14 cellular contexts compared by ENCODE assay signal in the genomic region with DNA sequence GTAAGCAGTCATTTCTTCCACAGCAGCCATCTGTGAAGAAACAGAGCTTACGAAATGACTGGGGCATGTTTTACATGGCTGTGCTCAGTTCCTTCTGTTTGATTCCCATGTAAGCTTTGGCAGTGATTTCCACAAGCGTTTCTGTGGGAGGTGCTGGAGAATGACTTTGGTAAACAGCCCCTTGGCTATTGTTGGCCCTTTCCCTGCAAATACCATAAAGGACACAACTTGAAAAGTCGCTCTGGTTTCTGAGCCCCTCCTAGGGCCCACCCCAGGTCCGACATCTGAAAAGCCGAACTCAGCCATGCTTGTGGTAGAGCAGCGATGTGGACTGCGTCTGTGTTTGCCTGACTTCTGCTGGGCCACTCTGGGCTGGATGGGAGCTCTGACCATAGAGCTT. TPM values are rescaled to one million over a fixed set of nuclear protein-coding genes. Genes with fewer than 3 reads are reported as not detected.
DNase-seq lines count a peak whose midpoint lies in the region; ATAC-seq and TF ChIP-seq lines count a peak whose summit lies in the region.
"Had no signal": no experiment of that assay in that cellular context is flagged by ENCODE, and none has a peak within 500 bp of the region (broad histone marks: within the 10 kb centered on the region; RNA-seq: fewer than 3 reads in every experiment).

No MANE protein-coding gene starts in this region.

- peaks cover 16 to 24% of the 10 kb centered on the region in 2 donors for H3K4me1 ChIP-seq in aorta (ENCODE audit: control insufficient read depth in 1 of 2, insufficient read depth in 2 of 2, low read length in 2 of 2)

- no peaks in the 10 kb centered on the region for H3K36me3 Mint-ChIP-seq in nephron progenitor cell (ENCODE audit: low read depth)
- H3K36me3 Mint-ChIP-seq: IgD-negative memory B cell had no signal

- ATAC-seq in aorta (ENCODE audit: low FRiP score) = peak; percentile 64
- ATAC-seq in SK-N-SH treated with all-trans-retinoic acid at 6 μM for 48 hours = no peak
- ATAC-seq in GM21529 (IDR thresholded peaks at IDR 0.05; ENCODE audit: unreplicated experiment) = no peak
- ATAC-seq in GM21390 (IDR thresholded peaks at IDR 0.05; ENCODE audit: unreplicated experiment) = no peak
- ATAC-seq: activated CD8-positive, alpha-beta T cell treated with anti-CD3 and anti-CD28 coated beads, Interleukin-2, amount 10 ng/mL, durations not matched to agents 7 days and 5 days; stimulated activated naive CD8-positive, alpha-beta T cell treated with anti-CD3 and anti-CD28 coated beads, Interleukin-15, Interleukin-2, amounts not matched to agents 100 U/mL and 50 U/mL, for 24 hours had no signal

- H3K9me3 Mint-ChIP-seq in nephron progenitor cell = no peaks in the 10 kb centered on the region

- H3K27ac ChIP-seq in VCaP (peak overlapping the region; percentile 19), aorta (ENCODE audit: low read depth in 1 of 2, low read length in 2 of 2) (peak overlapping the region; percentile 66 to 92)

- H3K27me3 Mint-ChIP-seq in nephron progenitor cell (ENCODE audit: low read depth, poor library complexity) = no peaks in the 10 kb centered on the region

- peak overlapping the region; percentile 3 for H3K4me3 Mint-ChIP-seq in nephron progenitor cell
- H3K4me3 Mint-ChIP-seq: activated CD8-positive, alpha-beta T cell treated with anti-CD3 and anti-CD28 coated beads, Interleukin-2, amount 10 ng/mL, durations not matched to agents 7 days and 5 days; IgD-negative memory B cell had no signal

- no peaks in the 10 kb centered on the region for H3K9me3 ChIP-seq in aorta (ENCODE audit: control insufficient read depth, low read length)
- H3K9me3 ChIP-seq: Caco-2 had no signal

- peak overlapping the region; percentile 62 for H3K27ac Mint-ChIP-seq in nephron progenitor cell
- H3K27ac Mint-ChIP-seq: activated CD8-positive, alpha-beta T cell treated with anti-CD3 and anti-CD28 coated beads, Interleukin-2, amount 10 ng/mL, durations not matched to agents 7 days and 5 days; IgD-negative memory B cell had no signal

- 0 to 4% methylated on average over 7 of the region's 7 CpGs for WGBS in aorta, 2 donors

- no peaks in the 10 kb centered on the region for H3K27me3 ChIP-seq in aorta (ENCODE audit: control insufficient read depth in 1 of 2, insufficient read depth in 2 of 2, low read length in 1 of 2)

- intact Hi-C loops in aorta (cut with DNase I) = loop anchor here in 1 of 2 donors (5.0 kb wide), 3 partner anchors 34 to 101 kb away; no protein-coding TSS in a partner anchor

- no peaks in the 10 kb centered on the region for H3K36me3 ChIP-seq in aorta (ENCODE audit: control insufficient read depth in 1 of 2, insufficient read depth in 2 of 2, low read length in 1 of 2)

- DNase-seq in fibroblast of the aortic adventitia (ENCODE audit: low read depth) (peak; percentile 57), nephron progenitor cell (no peak), aorta (peak; percentile 50 to 60)
- DNase-seq: activated CD8-positive, alpha-beta T cell treated with anti-CD3 and anti-CD28 coated beads, Interleukin-2, amount 10 ng/mL, durations not matched to agents 7 days and 5 days; activated gamma-delta T cell treated with Interleukin-2 at 50 U/mL for 16 hours; Caco-2; NCI-H146; stimulated activated naive CD8-positive, alpha-beta T cell treated with anti-CD3 and anti-CD28 coated beads, Interleukin-15, Interleukin-2, amounts not matched to agents 100 U/mL and 50 U/mL, for 24 hours; T1000 had no signal

- H3K4me1 Mint-ChIP-seq in nephron progenitor cell = peaks cover 57% of the 10 kb centered on the region
- H3K4me1 Mint-ChIP-seq: IgD-negative memory B cell had no signal

- TF ChIP-seq CTCF in VCaP (conservative IDR thresholded peaks at IDR 0.05) (no peak), fibroblast of the aortic adventitia (IDR thresholded peaks at IDR 0.05; ENCODE audit: insufficient read depth, low read length) (no peak), nephron progenitor cell (IDR thresholded peaks at IDR 0.05) (no peak)

- H3K4me3 ChIP-seq in fibroblast of the aortic adventitia (ENCODE audit: low read depth, low read length) = no peak overlapping the region
- H3K4me3 ChIP-seq in aorta (ENCODE audit: low read length in 2 of 2) = peak overlapping the region in 1 of 2 donors; percentile 22

TF ChIP-seq in SK-N-SH treated with all-trans-retinoic acid at 6 μM for 48 hours, 23 proteins besides CTCF, POLR2A, EP300 and RAD21:
- TF ChIP-seq TOX (CRISPR knock-in tag; IDR thresholded peaks at IDR 0.05; ENCODE audit: borderline replicate concordance) = no peak
- TF ChIP-seq, protein P1, sequence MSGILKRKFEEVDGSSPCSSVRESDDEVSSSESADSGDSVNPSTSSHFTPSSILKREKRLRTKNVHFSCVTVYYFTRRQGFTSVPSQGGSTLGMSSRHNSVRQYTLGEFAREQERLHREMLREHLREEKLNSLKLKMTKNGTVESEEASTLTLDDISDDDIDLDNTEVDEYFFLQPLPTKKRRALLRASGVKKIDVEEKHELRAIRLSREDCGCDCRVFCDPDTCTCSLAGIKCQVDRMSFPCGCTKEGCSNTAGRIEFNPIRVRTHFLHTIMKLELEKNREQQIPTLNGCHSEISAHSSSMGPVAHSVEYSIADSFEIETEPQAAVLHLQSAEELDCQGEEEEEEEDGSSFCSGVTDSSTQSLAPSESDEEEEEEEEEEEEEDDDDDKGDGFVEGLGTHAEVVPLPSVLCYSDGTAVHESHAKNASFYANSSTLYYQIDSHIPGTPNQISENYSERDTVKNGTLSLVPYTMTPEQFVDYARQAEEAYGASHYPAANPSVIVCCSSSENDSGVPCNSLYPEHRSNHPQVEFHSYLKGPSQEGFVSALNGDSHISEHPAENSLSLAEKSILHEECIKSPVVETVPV (CRISPR knock-in tag; IDR thresholded peaks at IDR 0.05) = no peak
- no peak for TF ChIP-seq ZNF565 (CRISPR knock-in tag; conservative IDR thresholded peaks at IDR 0.05; ENCODE audit: low read depth)
- no peak for TF ChIP-seq ZFP3 (CRISPR knock-in tag; IDR thresholded peaks at IDR 0.05)
- TF ChIP-seq, protein P2, sequence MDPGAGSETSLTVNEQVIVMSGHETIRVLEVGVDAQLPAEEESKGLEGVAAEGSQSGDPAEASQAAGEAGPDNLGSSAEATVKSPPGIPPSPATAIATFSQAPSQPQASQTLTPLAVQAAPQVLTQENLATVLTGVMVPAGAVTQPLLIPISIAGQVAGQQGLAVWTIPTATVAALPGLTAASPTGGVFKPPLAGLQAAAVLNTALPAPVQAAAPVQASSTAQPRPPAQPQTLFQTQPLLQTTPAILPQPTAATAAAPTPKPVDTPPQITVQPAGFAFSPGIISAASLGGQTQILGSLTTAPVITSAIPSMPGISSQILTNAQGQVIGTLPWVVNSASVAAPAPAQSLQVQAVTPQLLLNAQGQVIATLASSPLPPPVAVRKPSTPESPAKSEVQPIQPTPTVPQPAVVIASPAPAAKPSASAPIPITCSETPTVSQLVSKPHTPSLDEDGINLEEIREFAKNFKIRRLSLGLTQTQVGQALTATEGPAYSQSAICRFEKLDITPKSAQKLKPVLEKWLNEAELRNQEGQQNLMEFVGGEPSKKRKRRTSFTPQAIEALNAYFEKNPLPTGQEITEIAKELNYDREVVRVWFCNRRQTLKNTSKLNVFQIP (CRISPR knock-in tag; IDR thresholded peaks at IDR 0.05; ENCODE audit: borderline replicate concordance, low read depth) = no peak

RNA-seq across cellular contexts. Expression of a gene that starts 3.7 kb away (rescaled TPM):
- total RNA-seq in fibroblast of the aortic adventitia (ENCODE audit: low replicate concordance) = 0.82 and 8.7 TPM in 2 replicates
- 100 to 1,000 TPM; 177 to 191 TPM for total RNA-seq in aorta
- polyA plus RNA-seq in aorta = 10 to 100 TPM; 31.7 to 40.5 TPM
- total RNA-seq: activated CD8-positive, alpha-beta T cell treated with anti-CD3 and anti-CD28 coated beads, Interleukin-2, amount 10 ng/mL, durations not matched to agents 7 days and 5 days had no signal
- polyA plus RNA-seq: IgD-negative memory B cell had no signal

Comparison
In these comparisons a context has a peak if more than half of its experiments do, and no peak if none do; other contexts are left out.
1. RNA of a gene that starts 3.7 kb away (total RNA-seq): 177 to 191 TPM in aorta; 0.82 to 8.7 TPM in fibroblast of the aortic adventitia; every median in the first group is over 10 times any median in the second.